22 cellular contexts compared by ENCODE assay signal in the genomic region with DNA sequence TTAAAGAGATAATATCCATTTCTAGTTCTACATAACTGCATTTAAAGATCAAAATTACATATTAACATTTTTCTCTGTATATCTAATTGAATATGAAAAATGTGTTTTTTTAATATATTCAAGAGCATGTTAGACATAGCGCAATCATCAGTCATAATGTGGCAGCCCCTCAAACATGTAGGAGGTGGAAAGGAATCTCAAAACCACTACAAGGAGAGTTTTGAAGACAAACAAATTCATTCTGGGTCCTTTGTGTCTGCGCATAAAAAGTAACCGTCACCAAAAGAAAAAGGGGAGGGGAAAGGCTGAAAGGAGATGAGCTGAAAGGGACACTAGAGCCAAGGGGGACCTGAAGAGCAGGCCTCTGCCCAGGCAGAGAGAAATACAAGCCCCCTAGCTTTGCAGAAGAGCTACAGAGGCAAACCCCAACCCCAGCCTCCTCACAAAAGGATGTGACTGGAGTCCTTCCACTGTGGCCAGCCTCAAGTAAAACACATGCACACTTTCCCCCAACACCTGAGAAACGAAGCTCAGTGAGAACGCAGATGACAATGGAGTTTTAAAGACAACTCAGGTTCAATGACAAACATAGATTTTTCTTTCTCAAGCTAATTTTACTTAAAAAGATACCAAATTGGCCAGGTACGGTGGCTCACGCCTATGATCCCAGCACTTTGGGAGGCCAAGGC.
DNase-seq lines count a peak whose midpoint lies in the region; ATAC-seq, FAIRE-seq and TF ChIP-seq lines count a peak whose summit lies in the region.
"Had no signal": no experiment of that assay in that cellular context is flagged by ENCODE, and none has a peak within 500 bp of the region (broad histone marks: within the 10 kb centered on the region; RNA-seq: fewer than 3 reads in every experiment).

No MANE protein-coding gene starts in this region.

- no peak for ATAC-seq in activated naive CD8-positive, alpha-beta T cell treated with anti-CD3 and anti-CD28 coated beads, Interleukin-2, amount 10 ng/mL, durations not matched to agents 7 days and 5 days (ENCODE audit: low read depth)
- ATAC-seq: gastroesophageal sphincter, HCT116, left colon had no signal

- H3K9me3 ChIP-seq in BLaER1 treated with 17β-estradiol and CSF1 and Interleukin-3, amounts not matched to agents 10 nM and 100 nM (replicated peaks in 1 of 11) = no peaks in the 10 kb centered on the region
- H3K9me3 ChIP-seq: adrenal gland, gastroesophageal sphincter had no signal

- DNase-seq in GM18507 (ENCODE audit: extremely low spot score, insufficient read length, low read depth) (no peak), neural crest cell (ENCODE audit: low read depth, low spot score) (no peak), NCI-H2171 treated with DMSO at 0.1 percent for 48 hours (lab: John Stamatoyannopoulos, UW) (no peak), HuH-7.5 (ENCODE audit: low spot score) (no peak), HFFc6 (no peak)
- DNase-seq in activated naive CD8-positive, alpha-beta T cell treated with anti-CD3 and anti-CD28 coated beads, Interleukin-2, amount 10 ng/mL, durations not matched to agents 7 days and 5 days = no peak
- DNase-seq: activated CD8-positive, alpha-beta memory T cell treated with anti-CD3 and anti-CD28 coated beads, Interleukin-2, amount 50 U/mL, for 48 hours; adrenal gland; erythroblast; GF-D8; left colon; NCI-H1048; NCI-H2107; NCI-H526 treated with DMSO at 0.1 percent for 48 hours; SIG-M5; stimulated activated CD4-positive, alpha-beta T cell treated with anti-CD3 and anti-CD28 coated beads, Interleukin-2, amount 100 ng/mL, for 24 hours had no signal

- H3K9me3 Mint-ChIP-seq in activated naive CD8-positive, alpha-beta T cell treated with anti-CD3 and anti-CD28 coated beads, Interleukin-2, amount 10 ng/mL, durations not matched to agents 7 days and 5 days = no peaks in the 10 kb centered on the region
- H3K9me3 Mint-ChIP-seq in neural crest cell (no peaks in the 10 kb centered on the region), HFFc6 (no peaks in the 10 kb centered on the region)

- peak overlapping the region; percentile 73 to 96 (median 87); a peak in 21 of 22 replicates for H3K4me2 ChIP-seq in BLaER1 treated with 17β-estradiol and CSF1 and Interleukin-3, amounts not matched to agents 10 nM and 100 nM

- POLR2A ChIA-PET in activated naive CD8-positive, alpha-beta T cell treated with anti-CD3 and anti-CD28 coated beads, Interleukin-2, amount 10 ng/mL, durations not matched to agents 7 days and 5 days (lab: Charles Lee) = interaction anchor here (1.2 kb wide), 1 partner anchor 62 kb away, joined by 4 read pairs; the partner anchor contains the start of gene MAPKAP1

- H3K27me3 ChIP-seq in BLaER1 treated with 17β-estradiol and CSF1 and Interleukin-3, amounts not matched to agents 10 nM and 100 nM = no peaks in the 10 kb centered on the region
- H3K27me3 ChIP-seq: adrenal gland, cardiac muscle cell, gastroesophageal sphincter had no signal

- FAIRE-seq in GM18507 (lab: Jason Lieb, UNC) = peak; percentile 55
- FAIRE-seq: GM12891 had no signal

- H3K4me1 Mint-ChIP-seq in activated naive CD8-positive, alpha-beta T cell treated with anti-CD3 and anti-CD28 coated beads, Interleukin-2, amount 10 ng/mL, durations not matched to agents 7 days and 5 days = peaks cover 34% of the 10 kb centered on the region
- H3K4me1 Mint-ChIP-seq in neural crest cell (peaks cover 34% of the 10 kb centered on the region), HFFc6 (ENCODE audit: low read depth) (peaks cover 57% of the 10 kb centered on the region)

- peaks cover 0 to 96% (median 12%) of the 10 kb centered on the region in 11 experiments; a peak in 13 of 22 replicates for H4K20me1 ChIP-seq in BLaER1 treated with 17β-estradiol and CSF1 and Interleukin-3, amounts not matched to agents 10 nM and 100 nM

- H3K9ac ChIP-seq in BLaER1 treated with 17β-estradiol and CSF1 and Interleukin-3, amounts not matched to agents 10 nM and 100 nM = 0 out of 22 replicates have a peak overlapping the region, but pooled peaks of 1 of the 11 experiments have one; percentile 26
- H3K9ac ChIP-seq: KMS-11 had no signal

- TF ChIP-seq CTCF in neural crest cell (conservative IDR thresholded peaks at IDR 0.05) = no peak
- TF ChIP-seq CTCF in HFFc6 (IDR thresholded peaks at IDR 0.05) = no peak

- H3K36me3 ChIP-seq in BLaER1 treated with 17β-estradiol and CSF1 and Interleukin-3, amounts not matched to agents 10 nM and 100 nM = peaks cover 0 to 25% (median 5%) of the 10 kb centered on the region in 11 experiments; a peak in 9 of 22 replicates
- H3K36me3 ChIP-seq: adrenal gland, cardiac muscle cell, gastroesophageal sphincter had no signal

- no peak overlapping the region for H3K4me3 ChIP-seq in BLaER1 treated with 17β-estradiol and CSF1 and Interleukin-3, amounts not matched to agents 10 nM and 100 nM
- H3K4me3 ChIP-seq: adrenal gland, cardiac muscle cell, gastroesophageal sphincter had no signal

- peaks cover 7% of the 10 kb centered on the region for H3K36me3 Mint-ChIP-seq in activated naive CD8-positive, alpha-beta T cell treated with anti-CD3 and anti-CD28 coated beads, Interleukin-2, amount 10 ng/mL, durations not matched to agents 7 days and 5 days
- H3K36me3 Mint-ChIP-seq in neural crest cell (ENCODE audit: low read depth) = no peaks in the 10 kb centered on the region
- peaks cover 30% of the 10 kb centered on the region for H3K36me3 Mint-ChIP-seq in HFFc6 (ENCODE audit: low read depth)

- H3K27ac ChIP-seq in BLaER1 treated with 17β-estradiol and CSF1 and Interleukin-3, amounts not matched to agents 10 nM and 100 nM = peak overlapping the region in 5 of 11 experiments; percentile 8 to 83 (median 45); a peak in 8 of 22 replicates
- H3K27ac ChIP-seq: cardiac muscle cell, gastroesophageal sphincter had no signal

- peaks cover 47 to 63% (median 56%) of the 10 kb centered on the region in 10 experiments for H3K4me1 ChIP-seq in BLaER1 treated with 17β-estradiol and CSF1 and Interleukin-3, amounts not matched to agents 10 nM and 100 nM

- H3K27ac Mint-ChIP-seq in activated naive CD8-positive, alpha-beta T cell treated with anti-CD3 and anti-CD28 coated beads, Interleukin-2, amount 10 ng/mL, durations not matched to agents 7 days and 5 days = peak overlapping the region; percentile 26
- H3K27ac Mint-ChIP-seq in neural crest cell (ENCODE audit: unreplicated experiment) = peak overlapping the region; percentile 52
- no peak overlapping the region for H3K27ac Mint-ChIP-seq in HFFc6

- H3K4me3 Mint-ChIP-seq in activated naive CD8-positive, alpha-beta T cell treated with anti-CD3 and anti-CD28 coated beads, Interleukin-2, amount 10 ng/mL, durations not matched to agents 7 days and 5 days = no peak overlapping the region
- no peak overlapping the region for H3K4me3 Mint-ChIP-seq in neural crest cell
- H3K4me3 Mint-ChIP-seq in HFFc6 = no peak overlapping the region

- no peaks in the 10 kb centered on the region for H3K27me3 Mint-ChIP-seq in activated naive CD8-positive, alpha-beta T cell treated with anti-CD3 and anti-CD28 coated beads, Interleukin-2, amount 10 ng/mL, durations not matched to agents 7 days and 5 days
- H3K27me3 Mint-ChIP-seq in neural crest cell (ENCODE audit: low read depth) = no peaks in the 10 kb centered on the region
- H3K27me3 Mint-ChIP-seq in HFFc6 (ENCODE audit: insufficient read depth) = peaks cover 1% of the 10 kb centered on the region; the same call in 1 of the 2 replicates
